Comparison of ENCODE assay signal across 10 cellular contexts in the genomic region with DNA sequence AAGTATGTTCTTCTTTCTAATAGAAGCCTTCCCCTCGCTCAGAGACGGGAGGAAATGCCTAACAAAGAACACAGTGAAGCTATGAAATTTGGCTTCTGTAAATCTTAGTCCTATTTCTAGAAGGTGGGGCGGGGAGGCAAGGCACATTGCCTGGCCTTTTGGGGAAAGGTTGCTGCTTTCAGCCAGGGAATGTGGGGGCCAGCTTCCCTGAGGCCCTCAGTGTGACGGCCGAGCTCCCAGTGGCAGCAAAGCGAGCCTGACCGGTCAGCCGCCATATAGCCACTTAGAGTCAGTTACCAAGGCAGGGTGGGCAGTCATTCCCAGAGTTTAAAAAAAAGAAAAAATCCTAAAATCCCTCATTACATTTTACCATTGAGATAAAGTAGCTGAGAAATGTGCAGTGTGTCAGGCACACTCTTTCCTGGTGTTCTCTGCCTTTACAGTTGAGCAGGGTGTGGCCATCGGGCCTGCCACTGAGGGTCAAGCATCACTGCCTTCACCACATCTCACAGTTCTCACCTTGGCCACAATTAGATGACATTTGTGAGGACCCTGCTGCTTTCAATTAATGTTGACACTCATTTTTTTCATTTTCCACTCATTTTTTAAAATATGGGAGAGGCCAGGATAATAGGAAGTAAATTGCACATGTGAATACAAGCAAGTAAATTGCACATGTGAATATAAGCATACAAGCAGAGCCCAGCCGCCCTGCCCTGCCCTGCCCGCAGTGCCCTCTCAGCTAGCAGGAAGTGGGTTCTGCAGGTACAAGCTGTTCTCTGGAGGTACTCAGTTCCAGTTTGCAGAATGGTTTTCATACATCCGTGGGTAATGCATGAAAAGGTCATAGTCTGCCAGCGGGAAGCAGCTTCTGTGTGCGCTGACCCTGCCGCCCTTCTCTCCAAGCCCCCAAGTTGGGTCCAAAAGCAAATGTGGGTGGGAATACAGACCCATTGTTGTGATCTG.
DNase-seq lines count a peak whose midpoint lies in the region; ATAC-seq and TF ChIP-seq lines count a peak whose summit lies in the region.
"Had no signal": no experiment of that assay in that cellular context is flagged by ENCODE, and none has a peak within 500 bp of the region (broad histone marks: within the 10 kb centered on the region; RNA-seq: fewer than 3 reads in every experiment).

No MANE protein-coding gene starts in this region.

- H3K4me1 ChIP-seq in stomach, result peaks cover 0 to 4% (median 0%) of the 10 kb centered on the region in 4 donors

- no peaks in the 10 kb centered on the region for H3K36me3 Mint-ChIP-seq in activated naive CD8-positive, alpha-beta T cell

- H3K9me3 ChIP-seq in stomach, result no peaks in the 10 kb centered on the region

- no peak overlapping the region for H3K4me3 ChIP-seq in stomach
- H3K4me3 ChIP-seq: GM23248, smooth muscle cell had no signal

- TF ChIP-seq POLR2A in stomach (IDR thresholded peaks at IDR 0.05), result no peak

- no peaks in the 10 kb centered on the region for H3K9me3 Mint-ChIP-seq in activated naive CD8-positive, alpha-beta T cell (ENCODE audit: low read depth)

- no peaks in the 10 kb centered on the region for H3K27me3 Mint-ChIP-seq in activated naive CD8-positive, alpha-beta T cell

- WGBS in stomach, 5 donors, result 79 to 88% (median 87%) methylated on average over 15 of the region's 15 CpGs

- H3K4me1 Mint-ChIP-seq in activated naive CD8-positive, alpha-beta T cell (ENCODE audit: low read depth), result peaks cover 40% of the 10 kb centered on the region

- peak overlapping the region in 2 of 5 donors; percentile 19 to 47 for H3K27ac ChIP-seq in stomach
- H3K27ac ChIP-seq: GM23248 had no signal

- peak; percentile 34 for DNase-seq in NCI-H748 (lab: John Stamatoyannopoulos, UW; ENCODE audit: unreplicated experiment)
- no peak for DNase-seq in NCI-H748 treated with DMSO at 0.1 percent for 48 hours (lab: John Stamatoyannopoulos, UW)
- peak; percentile 43 for DNase-seq in stomach
- no peak for DNase-seq in effector CD4-positive, alpha-beta T cell
- DNase-seq in GDM1 (lab: John Stamatoyannopoulos, UW), result no peak
- DNase-seq: GM23248 had no signal

- peaks cover 3 to 60% (median 30%) of the 10 kb centered on the region in 4 donors for H3K36me3 ChIP-seq in stomach

- peak overlapping the region; percentile 31 for H3K27ac Mint-ChIP-seq in activated naive CD8-positive, alpha-beta T cell

- TF ChIP-seq EP300 in stomach (IDR thresholded peaks at IDR 0.05), result no peak

- TF ChIP-seq CTCF in stomach (IDR thresholded peaks at IDR 0.05), result no peak

- intact Hi-C loops in stomach (cut with DNase I; ENCODE audit: low total_unique reads), result no loop called here

- H3K4me3 Mint-ChIP-seq in activated naive CD8-positive, alpha-beta T cell, result peak overlapping the region; percentile 71

- no peaks in the 10 kb centered on the region for H3K27me3 ChIP-seq in stomach

- ATAC-seq in HG03354 (IDR thresholded peaks at IDR 0.05; ENCODE audit: poor library complexity, severe bottlenecking, unreplicated experiment) (peak; percentile 75), HG03025 (IDR thresholded peaks at IDR 0.05; ENCODE audit: low FRiP score, unreplicated experiment) (no peak)

Comparison
In these comparisons a context has a peak if more than half of its experiments do, and no peak if none do; other contexts are left out.
1. DNase-seq: peak in NCI-H748 (single experiment) and stomach (single experiment); none in NCI-H748 treated with DMSO at 0.1 percent for 48 hours (single experiment), effector CD4-positive, alpha-beta T cell (single experiment) and GDM1 (single experiment).